ENCODE assay signal across 1 cellular context in the genomic region with DNA sequence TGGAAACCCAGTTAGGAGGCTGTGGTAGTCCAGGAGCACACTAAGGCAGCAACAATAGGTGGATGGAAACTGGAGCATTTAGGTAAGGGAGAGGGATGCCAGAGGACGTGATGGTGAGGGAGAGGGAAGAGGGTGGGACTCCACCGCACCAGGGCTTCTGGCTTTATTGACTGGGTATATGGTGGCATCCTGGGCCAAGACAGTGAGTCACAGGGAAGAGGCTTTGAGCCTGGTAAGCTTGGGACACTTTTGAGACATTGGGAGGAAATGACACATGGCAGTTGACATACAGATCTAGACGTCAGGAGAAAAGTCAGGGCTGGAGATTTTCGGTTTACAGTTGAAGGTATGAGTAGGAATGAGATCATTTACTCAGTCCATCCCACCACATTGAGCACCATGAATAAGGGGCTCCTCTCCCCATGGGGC.
TF ChIP-seq lines count a peak whose summit lies in the region.

No MANE protein-coding gene starts in this region.

TF ChIP-seq in HepG2, 621 proteins besides CTCF, POLR2A, EP300 and RAD21 (continued from another document):
- TF ChIP-seq, protein P1, sequence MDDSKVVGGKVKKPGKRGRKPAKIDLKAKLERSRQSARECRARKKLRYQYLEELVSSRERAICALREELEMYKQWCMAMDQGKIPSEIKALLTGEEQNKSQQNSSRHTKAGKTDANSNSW (CRISPR knock-in tag; IDR thresholded peaks at IDR 0.05; ENCODE audit: borderline replicate concordance), result no peak
- TF ChIP-seq NRL (CRISPR knock-in tag; IDR thresholded peaks at IDR 0.05; ENCODE audit: borderline replicate concordance), result no peak
